In the genomic region with DNA sequence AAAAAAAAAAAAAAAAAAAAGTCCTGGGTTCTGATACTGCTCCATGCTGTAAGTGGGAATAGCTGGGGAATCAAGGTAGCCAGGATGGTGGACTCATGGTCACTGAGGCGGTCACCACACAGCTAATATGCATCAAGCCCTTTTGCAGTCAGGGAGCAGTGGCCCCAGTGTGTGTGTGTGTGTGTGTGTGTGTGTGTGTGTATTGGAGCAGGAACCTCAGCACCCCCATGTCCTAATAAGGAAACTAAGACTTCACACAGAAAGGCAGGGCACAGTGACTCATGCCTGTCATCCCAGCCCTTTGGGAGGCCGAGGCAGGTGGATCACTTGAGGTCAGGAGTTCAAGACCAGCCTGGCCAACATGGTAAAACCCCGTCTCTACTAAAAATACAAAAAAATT, we compare ENCODE assay signal across 1 cellular context.
TF ChIP-seq lines count a peak whose summit lies in the region.

No MANE protein-coding gene starts in this region.

TF ChIP-seq in GM12878, 131 proteins besides CTCF, POLR2A, EP300 and RAD21:
- TF ChIP-seq ZZZ3 (IDR thresholded peaks at IDR 0.05; ENCODE audit: control insufficient read depth, insufficient read length, low read depth) (no peak), SRF (IDR thresholded peaks at IDR 0.05; ENCODE audit: low read depth in 2 of 2, low read length in 2 of 2) (0 out of 4 replicates have a peak, but pooled peaks have one; percentile 20 to 21)
